ENCODE assay signal across 10 cellular contexts in the genomic region with DNA sequence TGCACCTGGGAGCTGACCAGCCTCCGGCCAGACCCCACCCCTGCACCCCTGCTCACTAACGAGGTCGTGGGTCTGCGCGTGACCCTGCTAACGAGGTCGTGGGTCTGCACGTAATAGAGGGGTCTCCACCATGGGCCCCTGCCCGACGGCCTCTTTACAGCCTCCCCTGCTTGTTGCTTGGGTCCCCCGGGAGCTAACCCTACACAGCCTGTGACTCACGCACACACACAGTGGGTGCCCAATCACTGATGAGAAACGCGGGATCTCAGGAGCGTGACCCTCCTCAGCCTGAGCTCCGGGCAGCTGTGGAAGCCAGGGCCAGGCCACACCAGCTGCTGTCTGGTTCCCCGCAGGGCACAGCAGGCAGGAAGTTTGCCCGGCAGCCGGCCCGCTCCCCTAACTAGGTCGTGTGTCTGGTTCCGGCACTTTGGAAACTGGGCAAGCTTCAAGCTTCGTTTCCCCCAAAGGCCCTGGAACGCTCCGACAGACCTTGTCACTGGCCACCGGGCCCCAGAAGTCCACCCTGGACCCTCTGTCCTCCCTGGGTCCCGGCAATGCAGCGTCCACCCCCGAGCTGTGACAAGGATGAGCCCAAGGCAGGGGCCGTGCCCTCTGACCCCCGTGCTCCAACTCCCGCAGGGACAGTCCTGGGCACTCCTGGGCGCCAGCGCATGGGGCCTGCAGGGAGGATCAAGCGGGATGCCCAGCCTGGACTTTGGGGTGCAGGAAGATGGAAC. TPM values are rescaled to one million over a fixed set of nuclear protein-coding genes. Genes with fewer than 3 reads are reported as not detected.
DNase-seq lines count a peak whose midpoint lies in the region; ATAC-seq lines count a peak whose summit lies in the region.
"Had no signal": no experiment of that assay in that cellular context is flagged by ENCODE, and none has a peak within 500 bp of the region (broad histone marks: within the 10 kb centered on the region; RNA-seq: fewer than 3 reads in every experiment).

No MANE protein-coding gene starts in this region.

- H3K4me1 ChIP-seq in Karpas-422 (ENCODE audit: low read length), result peaks cover 23% of the 10 kb centered on the region

- no peaks in the 10 kb centered on the region for H3K27me3 ChIP-seq in Karpas-422 (ENCODE audit: low read length)

- H3K9me2 ChIP-seq in Karpas-422 (replicated peaks; ENCODE audit: insufficient read depth, low read length), result no peaks in the 10 kb centered on the region

- H3K36me3 Mint-ChIP-seq in activated T-helper 17 cell treated with anti-CD3 and anti-CD28 coated beads, Interleukin-2, amount 50 U/mL, for 72 hours (ENCODE audit: low read depth), result no peaks in the 10 kb centered on the region
- peaks cover 2% of the 10 kb centered on the region for H3K36me3 Mint-ChIP-seq in memory B cell

- peak overlapping the region; percentile 67 for H3K4me3 Mint-ChIP-seq in activated T-helper 17 cell treated with anti-CD3 and anti-CD28 coated beads, Interleukin-2, amount 50 U/mL, for 72 hours
- peak overlapping the region; percentile 86 for H3K4me3 Mint-ChIP-seq in memory B cell

- H3K4me3 ChIP-seq in Karpas-422 (ENCODE audit: low read length), result no peak overlapping the region

- H3K79me2 ChIP-seq in Karpas-422 (ENCODE audit: low read length), result no peaks in the 10 kb centered on the region

- H3K4me2 ChIP-seq in Karpas-422 (ENCODE audit: low read depth, low read length, poor library complexity, severe bottlenecking), result peak overlapping the region; percentile 84

- no peak for ATAC-seq in activated T-helper 17 cell treated with anti-CD3 and anti-CD28 coated beads, Interleukin-2, amount 50 U/mL, for 72 hours (replicated peaks)
- ATAC-seq in memory B cell (ENCODE audit: low read depth) (no peak), GM21528 (IDR thresholded peaks at IDR 0.05; ENCODE audit: low FRiP score, unreplicated experiment) (no peak), left lobe of liver (no peak)

- H3K4me1 Mint-ChIP-seq in activated T-helper 17 cell treated with anti-CD3 and anti-CD28 coated beads, Interleukin-2, amount 50 U/mL, for 72 hours, result peaks cover 6% of the 10 kb centered on the region
- H3K4me1 Mint-ChIP-seq in memory B cell, result peaks cover 15% of the 10 kb centered on the region

- peak overlapping the region; percentile 63 for H3K27ac Mint-ChIP-seq in activated T-helper 17 cell treated with anti-CD3 and anti-CD28 coated beads, Interleukin-2, amount 50 U/mL, for 72 hours
- H3K27ac Mint-ChIP-seq in memory B cell, result peak overlapping the region; percentile 33

- H3K9me3 Mint-ChIP-seq in activated T-helper 17 cell treated with anti-CD3 and anti-CD28 coated beads, Interleukin-2, amount 50 U/mL, for 72 hours, result no peaks in the 10 kb centered on the region
- H3K9me3 Mint-ChIP-seq in memory B cell, result peaks cover 3% of the 10 kb centered on the region

- H3K9me3 ChIP-seq in Karpas-422 (ENCODE audit: low read length), result no peaks in the 10 kb centered on the region
- H3K9me3 ChIP-seq: esophagus muscularis mucosa had no signal

- H4K20me1 ChIP-seq in Karpas-422 (ENCODE audit: insufficient read depth, low read depth, low read length), result no peaks in the 10 kb centered on the region

- H3K27ac ChIP-seq in Karpas-422 (ENCODE audit: low read length), result no peak overlapping the region

- peak; percentile 72 for DNase-seq in COLO829 (ENCODE audit: low spot score)
- DNase-seq in Karpas-422, result no peak
- DNase-seq in memory B cell (ENCODE audit: low spot score in 2 of 2), result no peak
- no peak for DNase-seq in NCI-H187 (lab: John Stamatoyannopoulos, UW)
- no peak for DNase-seq in NCI-H1048 (lab: John Stamatoyannopoulos, UW)
- no peak for DNase-seq in left lobe of liver (ENCODE audit: low spot score)

- H3K9ac ChIP-seq in Karpas-422 (ENCODE audit: low read length), result no peak overlapping the region

- H3K27me3 Mint-ChIP-seq in activated T-helper 17 cell treated with anti-CD3 and anti-CD28 coated beads, Interleukin-2, amount 50 U/mL, for 72 hours, result peaks cover 5% of the 10 kb centered on the region
- H3K27me3 Mint-ChIP-seq in memory B cell, result peaks cover 9% of the 10 kb centered on the region

- H3K36me3 ChIP-seq in Karpas-422 (ENCODE audit: insufficient read depth, low read length), result no peaks in the 10 kb centered on the region
- H3K36me3 ChIP-seq: esophagus muscularis mucosa had no signal

- H2AFZ ChIP-seq in Karpas-422 (ENCODE audit: low read length), result no peak overlapping the region

RNA-seq across cellular contexts. Expression of a gene that starts 0.8 kb away (rescaled TPM):
- total RNA-seq in Karpas-422 (2014; rRNA removed; shearing (Covaris generic); ENCODE audit: low replicate concordance), result 0.51 TPM in 1 of 2 replicates, not detected in the other
- 1 to 10 TPM in 1 of 2 donors, under 1 TPM in 1; 0.69 to 1.9 TPM for total RNA-seq in activated T-helper 17 cell treated with anti-CD3 and anti-CD28 coated beads, Interleukin-2, amount 50 U/mL, for 72 hours
- total RNA-seq in left lobe of liver, result 12.0 TPM
- total RNA-seq: skeletal muscle tissue had no signal

RNA-seq across cellular contexts. Expression of a gene that starts 11.1 kb away (rescaled TPM):
- total RNA-seq in Karpas-422 (2014; rRNA removed; shearing (Covaris generic); ENCODE audit: low replicate concordance), result not detected in 2 replicates
- total RNA-seq in activated T-helper 17 cell treated with anti-CD3 and anti-CD28 coated beads, Interleukin-2, amount 50 U/mL, for 72 hours, result not detected
- not detected for total RNA-seq in left lobe of liver
- total RNA-seq: esophagus muscularis mucosa, skeletal muscle tissue had no signal

RNA-seq across cellular contexts. Expression of a gene that starts 15.8 kb away (rescaled TPM):
- total RNA-seq in Karpas-422 (2014; rRNA removed; shearing (Covaris generic); ENCODE audit: low replicate concordance), result 16.2 and 51.0 TPM in 2 replicates
- total RNA-seq in activated T-helper 17 cell treated with anti-CD3 and anti-CD28 coated beads, Interleukin-2, amount 50 U/mL, for 72 hours, result 10 to 100 TPM; 65.5 to 87.5 TPM
- total RNA-seq in left lobe of liver, result 88.0 TPM

RNA-seq across cellular contexts. Expression of a gene that starts 17.6 kb away (rescaled TPM):
- 0.48 and 1.6 TPM in 2 replicates for total RNA-seq in Karpas-422 (2014; rRNA removed; shearing (Covaris generic); ENCODE audit: low replicate concordance)
- total RNA-seq in activated T-helper 17 cell treated with anti-CD3 and anti-CD28 coated beads, Interleukin-2, amount 50 U/mL, for 72 hours, result under 1 TPM in 1 of 2 donors, not detected in 1; 0.40 TPM
- total RNA-seq in left lobe of liver, result not detected

RNA-seq across cellular contexts. Expression of a gene that starts 37.5 kb away (rescaled TPM):
- 0.71 TPM in 1 of 2 replicates, not detected in the other for total RNA-seq in Karpas-422 (2014; rRNA removed; shearing (Covaris generic); ENCODE audit: low replicate concordance)
- 10 to 100 TPM in 1 of 2 donors, under 1 TPM in 1; 0.80 to 10.9 TPM for total RNA-seq in activated T-helper 17 cell treated with anti-CD3 and anti-CD28 coated beads, Interleukin-2, amount 50 U/mL, for 72 hours
- total RNA-seq in left lobe of liver, result 0.73 TPM
